1 cellular context compared by ENCODE assay signal in genomic region chr7:134669845-134670373, GRCh38.
TF ChIP-seq lines count a peak whose summit lies in the region.

No MANE protein-coding gene starts in this region.

TF ChIP-seq in SK-N-SH, 30 proteins besides CTCF, POLR2A, EP300 and RAD21 (continued from another document):
- TF ChIP-seq REST (IDR thresholded peaks at IDR 0.05; ENCODE audit: low read depth, low read length) (0 out of 2 replicates have a peak, but pooled peaks have one; percentile 45), SIN3A (IDR thresholded peaks at IDR 0.05; ENCODE audit: borderline replicate concordance, low read depth, low read length) (0 out of 2 replicates have a peak, but pooled peaks have one; percentile 22), GATA2 (CRISPR knock-in tag; IDR thresholded peaks at IDR 0.05) (no peak), MEF2A (IDR thresholded peaks at IDR 0.05; ENCODE audit: borderline replicate concordance, low read depth) (no peak), FOXJ3 (CRISPR knock-in tag; IDR thresholded peaks at IDR 0.05) (peak; percentile 67; the same call in 1 of the 2 replicates), SMC3 (IDR thresholded peaks at IDR 0.05; ENCODE audit: low read depth, low read length) (no peak), EZH2phosphoT487 (IDR thresholded peaks at IDR 0.05; ENCODE audit: borderline replicate concordance, low read depth) (no peak), RCOR1 (IDR thresholded peaks at IDR 0.05; ENCODE audit: low read length) (peak; percentile 60), TAF1 (IDR thresholded peaks at IDR 0.05; ENCODE audit: borderline replicate concordance, low read depth, low read length) (no peak)
